Comparison of ENCODE assay signal across 9 cellular contexts in the genomic region with DNA sequence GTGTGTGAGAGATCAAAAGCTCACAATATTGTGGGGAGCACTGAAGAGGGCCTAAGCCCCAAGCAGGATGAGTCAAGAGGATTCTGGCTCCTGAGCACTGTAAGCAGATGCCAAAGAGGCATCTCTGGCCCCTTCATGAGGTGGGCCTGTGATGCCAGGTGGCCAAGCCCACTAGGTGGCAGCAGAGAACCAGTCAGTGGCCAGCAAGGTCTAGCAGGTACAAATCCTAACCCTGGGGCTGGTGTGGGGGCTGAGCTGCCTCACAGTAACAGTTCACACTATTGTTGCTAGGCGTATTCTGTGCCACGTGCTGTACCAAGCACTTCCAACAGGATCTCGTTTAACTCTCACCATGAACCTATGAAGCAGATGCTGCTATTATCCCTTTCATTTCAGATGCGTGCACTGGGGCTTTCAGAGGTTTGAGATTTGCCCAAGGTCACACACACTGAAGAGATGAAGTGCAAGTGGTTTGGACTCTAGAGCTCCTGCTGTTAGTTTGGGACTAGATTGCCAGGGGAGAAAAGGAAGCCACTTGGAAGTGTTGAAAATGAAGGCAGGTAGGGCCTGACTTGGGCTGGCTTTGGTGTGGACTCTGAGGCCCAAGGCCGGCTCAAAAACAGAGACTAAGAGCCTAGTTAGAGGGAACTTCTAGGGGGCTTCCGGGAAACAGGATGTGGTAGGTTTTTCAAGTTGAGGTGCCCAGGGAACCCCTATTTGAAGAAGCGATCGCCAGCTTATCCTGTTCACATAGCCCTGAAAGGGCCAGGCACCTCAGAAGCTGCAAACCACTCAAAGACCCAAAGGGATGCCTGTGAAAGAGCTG. TPM values are rescaled to one million over a fixed set of nuclear protein-coding genes. Genes with fewer than 3 reads are reported as not detected.
A peak's percentile ranks its signal among the peaks of the same experiment; 100 is the strongest.
DNase-seq lines count a peak whose midpoint lies in the region; ATAC-seq, FAIRE-seq and TF ChIP-seq lines count a peak whose summit lies in the region.
"Had no signal": no experiment of that assay in that cellular context is flagged by ENCODE, and none has a peak within 500 bp of the region (broad histone marks: within the 10 kb centered on the region; RNA-seq: fewer than 3 reads in every experiment).

No MANE protein-coding gene starts in this region.

- TF ChIP-seq CTCF in HFFc6 (IDR thresholded peaks at IDR 0.05), result peak; percentile 96
- peak; percentile 80 to 96 (median 84) for TF ChIP-seq CTCF in adrenal gland (IDR thresholded peaks at IDR 0.05)
- TF ChIP-seq CTCF in hepatocyte (IDR thresholded peaks at IDR 0.05; ENCODE audit: poor library complexity), result peak; percentile 85

- DNase-seq in NCI-H1417 (lab: John Stamatoyannopoulos, UW) (peak; percentile 55 to 81 (median 64)), NCI-H1417 treated with DMSO at 0.1 percent for 48 hours (lab: John Stamatoyannopoulos, UW) (no peak), HFFc6 (peak; percentile 49), NAMALWA (ENCODE audit: low spot score) (peak; percentile 83), T-helper 17 cell (peak; percentile 51 to 71 (median 53)), adrenal gland (peak; percentile 71 to 91 (median 77)), hepatocyte (ENCODE audit: low spot score) (peak; percentile 89), small intestine (peak; percentile 68)

- no peaks in the 10 kb centered on the region for H3K9me2 ChIP-seq in hepatocyte (replicated peaks; ENCODE audit: insufficient read depth)

- H3K27me3 ChIP-seq in adrenal gland (no peaks in the 10 kb centered on the region), hepatocyte (no peaks in the 10 kb centered on the region), small intestine (ENCODE audit: control insufficient read depth in 2 of 2, insufficient read depth in 2 of 2, low read length in 2 of 2) (no peaks in the 10 kb centered on the region)

- H3K27ac ChIP-seq in adrenal gland (no peak overlapping the region), hepatocyte (no peak overlapping the region), small intestine (ENCODE audit: low read depth in 1 of 2, low read length in 1 of 2) (no peak overlapping the region)

- no peaks in the 10 kb centered on the region for H3K4me1 ChIP-seq in adrenal gland (replicated peaks in 1 of 2)
- H3K4me1 ChIP-seq in hepatocyte (ENCODE audit: insufficient read depth), result no peaks in the 10 kb centered on the region
- no peaks in the 10 kb centered on the region for H3K4me1 ChIP-seq in small intestine (ENCODE audit: control insufficient read depth in 2 of 2, insufficient read depth in 1 of 2, low read depth in 1 of 2, low read length in 1 of 2)

- no peaks in the 10 kb centered on the region for H3K4me1 Mint-ChIP-seq in HFFc6 (ENCODE audit: low read depth)
- no peaks in the 10 kb centered on the region for H3K4me1 Mint-ChIP-seq in T-helper 17 cell

- H3K4me3 Mint-ChIP-seq in HFFc6 (no peak overlapping the region), T-helper 17 cell (no peak overlapping the region)

- H3K79me2 ChIP-seq in hepatocyte, result no peaks in the 10 kb centered on the region

- intact Hi-C loops in adrenal gland (cut with DNase I), result loop anchor here (5.0 to 10.0 kb wide), 2 partner anchors 166 to 418 kb away; no protein-coding TSS in a partner anchor

- TF ChIP-seq POLR2A in adrenal gland (IDR thresholded peaks at IDR 0.05), result no peak

- H3K9me3 Mint-ChIP-seq in HFFc6, result no peaks in the 10 kb centered on the region

- no peaks in the 10 kb centered on the region for H3K36me3 Mint-ChIP-seq in HFFc6 (ENCODE audit: low read depth)
- no peaks in the 10 kb centered on the region for H3K36me3 Mint-ChIP-seq in T-helper 17 cell (ENCODE audit: low read depth)

- H3K27ac Mint-ChIP-seq in HFFc6 (no peak overlapping the region), T-helper 17 cell (peak overlapping the region; percentile 2)

- no peak overlapping the region for H2AFZ ChIP-seq in hepatocyte

- no peak overlapping the region for H3K4me3 ChIP-seq in adrenal gland
- no peak overlapping the region for H3K4me3 ChIP-seq in hepatocyte
- no peak overlapping the region for H3K4me3 ChIP-seq in small intestine (ENCODE audit: low read depth in 1 of 2, low read length in 2 of 2)

- no peaks in the 10 kb centered on the region for H4K20me1 ChIP-seq in hepatocyte (ENCODE audit: insufficient read depth, poor library complexity, severe bottlenecking)

- H3K27me3 Mint-ChIP-seq in HFFc6 (ENCODE audit: insufficient read depth) (peaks cover 9% of the 10 kb centered on the region), T-helper 17 cell (no peaks in the 10 kb centered on the region)

- H3K4me2 ChIP-seq in hepatocyte, result no peak overlapping the region

- no peaks in the 10 kb centered on the region for H3K36me3 ChIP-seq in adrenal gland (replicated peaks in 1 of 2)
- H3K36me3 ChIP-seq in hepatocyte (replicated peaks; ENCODE audit: insufficient read depth, low read depth), result no peaks in the 10 kb centered on the region
- H3K36me3 ChIP-seq in small intestine (ENCODE audit: control insufficient read depth in 2 of 2, insufficient read depth in 2 of 2, low read length in 2 of 2), result no peaks in the 10 kb centered on the region

- 50 to 58% (median 56%) methylated on average over 5 to 8 of the region's 8 CpGs for WGBS in adrenal gland, 4 donors
- 66% methylated on average over 8 of the region's 8 CpGs for WGBS in hepatocyte (ENCODE audit: low lambda C conversion rate, missing lambda C conversion rate)
- 57 to 59% (median 59%) methylated on average over 8 of the region's 8 CpGs for WGBS in small intestine, 3 donors

- H3K9me3 ChIP-seq in T-helper 17 cell (ENCODE audit: control insufficient read depth, low read length, poor library complexity, severe bottlenecking) (no peaks in the 10 kb centered on the region), adrenal gland (replicated peaks in 1 of 3) (no peaks in the 10 kb centered on the region), hepatocyte (ENCODE audit: low read depth) (no peaks in the 10 kb centered on the region), small intestine (ENCODE audit: control insufficient read depth, low read depth) (no peaks in the 10 kb centered on the region)

- peak; percentile 97 for ATAC-seq in T-helper 17 cell

- no peak for FAIRE-seq in small intestine (lab: Jason Lieb, UNC)
- FAIRE-seq: A204.1 had no signal

RNA-seq across cellular contexts. Expression of a gene that starts 4.4 kb away (rescaled TPM):
- total RNA-seq in HFFc6 (2021; fragmentation: NEBNext Ultra II Directional; extraction: Animal tissue kit (Norgen Biotek cat#: 25700)), result not detected
- total RNA-seq in T-helper 17 cell, result not detected
- not detected for total RNA-seq in adrenal gland
- polyA plus RNA-seq in adrenal gland, result not detected
- total RNA-seq in hepatocyte, result not detected in 2 replicates
- not detected in 2 replicates for polyA plus RNA-seq in hepatocyte
- not detected for polyA plus RNA-seq in small intestine

RNA-seq across cellular contexts. Expression of a gene that starts 53.4 kb away (rescaled TPM):
- 1 to 10 TPM; 5.1 to 7.5 (median 6.8) TPM for total RNA-seq in HFFc6 (2021; fragmentation: NEBNext Ultra II Directional; extraction: Animal tissue kit (Norgen Biotek cat#: 25700))
- total RNA-seq in T-helper 17 cell (10 to 100 TPM; 10.5 to 11.3 TPM), adrenal gland (100 to 1,000 TPM in 1 of 8 donors, 10 to 100 TPM in 7; 26.9 to 120 (median 38.6) TPM), hepatocyte (22.4 and 23.6 TPM in 2 replicates)
- polyA plus RNA-seq in adrenal gland (10 to 100 TPM in 1 of 3 donors, 1 to 10 TPM in 2; 6.0 to 73.1 (median 6.4) TPM), hepatocyte (9.2 and 15.9 TPM in 2 replicates), small intestine (1 to 10 TPM; 2.0 to 8.1 (median 2.2) TPM)
